Comparison of ENCODE assay signal across 21 cellular contexts in genomic region chr6:137852346-137852745, GRCh38. TPM values are rescaled to one million over a fixed set of nuclear protein-coding genes. Genes with fewer than 3 reads are reported as not detected.
DNase-seq lines count a peak whose midpoint lies in the region; TF ChIP-seq lines count a peak whose summit lies in the region.
"Had no signal": no experiment of that assay in that cellular context is flagged by ENCODE, and none has a peak within 500 bp of the region (broad histone marks: within the 10 kb centered on the region; RNA-seq: fewer than 3 reads in every experiment).

No MANE protein-coding gene starts in this region.

- no peaks in the 10 kb centered on the region for H3K27me3 ChIP-seq in smooth muscle cell (ENCODE audit: low read depth)
- H3K27me3 ChIP-seq: tibial nerve had no signal

- H3K9me3 ChIP-seq in smooth muscle cell (replicated peaks; ENCODE audit: low read depth): no peaks in the 10 kb centered on the region
- H3K9me3 ChIP-seq: A549, prostate gland, tibial nerve had no signal

- H3K27me3 Mint-ChIP-seq in activated naive CD4-positive, alpha-beta T cell treated with anti-CD3 and anti-CD28 coated beads, Interleukin-2, amount 50 U/mL, for 24 hours: no peaks in the 10 kb centered on the region
- no peaks in the 10 kb centered on the region for H3K27me3 Mint-ChIP-seq in activated naive CD4-positive, alpha-beta T cell treated with anti-CD3 and anti-CD28 coated beads for 36 hours (ENCODE audit: low read depth)
- H3K27me3 Mint-ChIP-seq: activated CD8-positive, alpha-beta memory T cell treated with anti-CD3 and anti-CD28 coated beads, Interleukin-2, amount 10 ng/mL, durations not matched to agents 7 days and 5 days; CD4-positive, CD25-positive, alpha-beta regulatory T cell; IgD-negative memory B cell had no signal

- H3K4me3 Mint-ChIP-seq in activated naive CD4-positive, alpha-beta T cell treated with anti-CD3 and anti-CD28 coated beads, Interleukin-2, amount 50 U/mL, for 24 hours: no peak overlapping the region
- H3K4me3 Mint-ChIP-seq in activated naive CD4-positive, alpha-beta T cell treated with anti-CD3 and anti-CD28 coated beads for 36 hours: no peak overlapping the region
- H3K4me3 Mint-ChIP-seq: activated CD8-positive, alpha-beta memory T cell treated with anti-CD3 and anti-CD28 coated beads, Interleukin-2, amount 10 ng/mL, durations not matched to agents 7 days and 5 days; CD4-positive, CD25-positive, alpha-beta regulatory T cell; IgD-negative memory B cell; nephron had no signal

- no peaks in the 10 kb centered on the region for H4K20me1 ChIP-seq in smooth muscle cell (ENCODE audit: low read depth)

- CTCF ChIA-PET in activated naive CD4-positive, alpha-beta T cell treated with anti-CD3 and anti-CD28 coated beads for 36 hours (lab: Charles Lee): interaction anchor here (1.0 kb wide), 1 partner anchor 9 kb away, joined by 3 read pairs; no protein-coding TSS in a partner anchor

- H3K36me3 ChIP-seq in smooth muscle cell (ENCODE audit: low read depth): no peaks in the 10 kb centered on the region
- H3K36me3 ChIP-seq: prostate gland, tibial nerve had no signal

- H3K9me3 Mint-ChIP-seq in activated naive CD4-positive, alpha-beta T cell treated with anti-CD3 and anti-CD28 coated beads, Interleukin-2, amount 50 U/mL, for 24 hours: no peaks in the 10 kb centered on the region
- peaks cover 4% of the 10 kb centered on the region for H3K9me3 Mint-ChIP-seq in activated naive CD4-positive, alpha-beta T cell treated with anti-CD3 and anti-CD28 coated beads for 36 hours
- H3K9me3 Mint-ChIP-seq: CD4-positive, CD25-positive, alpha-beta regulatory T cell had no signal

- peak overlapping the region; percentile 3 for H3K27ac Mint-ChIP-seq in activated naive CD4-positive, alpha-beta T cell treated with anti-CD3 and anti-CD28 coated beads, Interleukin-2, amount 50 U/mL, for 24 hours
- H3K27ac Mint-ChIP-seq in activated naive CD4-positive, alpha-beta T cell treated with anti-CD3 and anti-CD28 coated beads for 36 hours: no peak overlapping the region
- H3K27ac Mint-ChIP-seq: activated CD8-positive, alpha-beta memory T cell treated with anti-CD3 and anti-CD28 coated beads, Interleukin-2, amount 10 ng/mL, durations not matched to agents 7 days and 5 days; IgD-negative memory B cell; nephron had no signal

- intact Hi-C loops in activated naive CD4-positive, alpha-beta T cell treated with anti-CD3 and anti-CD28 coated beads for 36 hours (cut with micrococcal nuclease): no loop called here

- TF ChIP-seq CTCF in epithelial cell of proximal tubule (conservative IDR thresholded peaks at IDR 0.05; ENCODE audit: low read depth, low read length): no peak
- no peak for TF ChIP-seq CTCF in smooth muscle cell (IDR thresholded peaks at IDR 0.05; ENCODE audit: borderline replicate concordance, insufficient read depth, poor library complexity, severe bottlenecking)

- H3K4me3 ChIP-seq in epithelial cell of proximal tubule (ENCODE audit: low read depth, low read length) (no peak overlapping the region), smooth muscle cell (no peak overlapping the region)
- H3K4me3 ChIP-seq: A549, prostate gland, tibial nerve had no signal

- H3K79me2 ChIP-seq in smooth muscle cell (ENCODE audit: low read depth): no peaks in the 10 kb centered on the region

- H3K4me1 Mint-ChIP-seq in activated naive CD4-positive, alpha-beta T cell treated with anti-CD3 and anti-CD28 coated beads, Interleukin-2, amount 50 U/mL, for 24 hours: peaks cover 11% of the 10 kb centered on the region
- peaks cover 35% of the 10 kb centered on the region for H3K4me1 Mint-ChIP-seq in activated naive CD4-positive, alpha-beta T cell treated with anti-CD3 and anti-CD28 coated beads for 36 hours (ENCODE audit: low read depth)
- H3K4me1 Mint-ChIP-seq: IgD-negative memory B cell had no signal

- H3F3A ChIP-seq in smooth muscle cell (ENCODE audit: low read depth): no peaks in the 10 kb centered on the region

- peak overlapping the region; percentile 40 for H3K9ac ChIP-seq in smooth muscle cell (ENCODE audit: low read depth)

- H2AFZ ChIP-seq in smooth muscle cell (ENCODE audit: low read depth): no peak overlapping the region

- no peak for DNase-seq in activated naive CD4-positive, alpha-beta T cell treated with anti-CD3 and anti-CD28 coated beads for 36 hours
- DNase-seq in RPMI7951 (ENCODE audit: low read depth) (peak; percentile 61), epithelial cell of proximal tubule (ENCODE audit: low read depth) (peak; percentile 71), smooth muscle cell (lab: John Stamatoyannopoulos, UW; ENCODE audit: unreplicated experiment) (no peak), NCI-H82 (lab: John Stamatoyannopoulos, UW) (no peak), NCI-H1694 (lab: John Stamatoyannopoulos, UW) (no peak), DMS 273 (lab: John Stamatoyannopoulos, UW; ENCODE audit: unreplicated experiment) (no peak)
- DNase-seq: activated CD8-positive, alpha-beta memory T cell treated with anti-CD3 and anti-CD28 coated beads, Interleukin-2, amount 10 ng/mL, durations not matched to agents 7 days and 5 days; activated effector memory CD4-positive, alpha-beta T cell treated with anti-CD3 and anti-CD28 coated beads, Interleukin-2, amount 50 U/mL, for 16 hours; anterior cingulate cortex; CD4-positive, CD25-positive, alpha-beta regulatory T cell; DMS79; effector memory CD4-positive, alpha-beta T cell; NCI-H2029; SIG-M5 had no signal

- H3K36me3 Mint-ChIP-seq in activated naive CD4-positive, alpha-beta T cell treated with anti-CD3 and anti-CD28 coated beads, Interleukin-2, amount 50 U/mL, for 24 hours: peaks cover 15% of the 10 kb centered on the region
- H3K36me3 Mint-ChIP-seq in activated naive CD4-positive, alpha-beta T cell treated with anti-CD3 and anti-CD28 coated beads for 36 hours (ENCODE audit: low read depth): peaks cover 14% of the 10 kb centered on the region

- WGBS in smooth muscle cell (ENCODE audit: low lambda C conversion rate): 75% methylated on average over 3 of the region's 3 CpGs

- peaks cover 8% of the 10 kb centered on the region for H3K4me1 ChIP-seq in smooth muscle cell (ENCODE audit: low read depth)
- H3K4me1 ChIP-seq: prostate gland had no signal

- peak overlapping the region; percentile 68 for H3K27ac ChIP-seq in smooth muscle cell (ENCODE audit: low read depth)
- H3K27ac ChIP-seq: A549, prostate gland, tibial nerve had no signal

- no peak overlapping the region for H3K4me2 ChIP-seq in smooth muscle cell
- H3K4me2 ChIP-seq: A549 had no signal

RNA-seq across cellular contexts. Expression of gene TNFAIP3, which starts 14.7 kb away (rescaled TPM):
- 100 to 1,000 TPM; 289 to 294 TPM for total RNA-seq in activated naive CD4-positive, alpha-beta T cell treated with anti-CD3 and anti-CD28 coated beads for 36 hours
- 4.9 and 5.4 TPM in 2 replicates for total RNA-seq in RPMI7951 (2014; rRNA removed; shearing (Covaris generic))
- 10.6 and 13.6 TPM in 2 replicates for total RNA-seq in epithelial cell of proximal tubule
- 33.8 and 40.3 TPM in 2 replicates for total RNA-seq in smooth muscle cell
- polyA plus RNA-seq in smooth muscle cell: 32.2 and 45.1 TPM in 2 replicates

Comparison
In these comparisons a context has a peak if more than half of its experiments do, and no peak if none do; other contexts are left out.
1. DNase-seq: peak in RPMI7951 (single experiment) and epithelial cell of proximal tubule (single experiment); none in activated naive CD4-positive, alpha-beta T cell treated with anti-CD3 and anti-CD28 coated beads for 36 hours (single experiment), smooth muscle cell (single experiment), NCI-H82 (single experiment), NCI-H1694 (single experiment) and DMS 273 (single experiment).